10 cellular contexts compared by ENCODE assay signal in genomic region chr3:4741106-4741403, GRCh38.
DNase-seq lines count a peak whose midpoint lies in the region; ATAC-seq, FAIRE-seq and TF ChIP-seq lines count a peak whose summit lies in the region.
"Had no signal": no experiment of that assay in that cellular context is flagged by ENCODE, and none has a peak within 500 bp of the region (broad histone marks: within the 10 kb centered on the region; RNA-seq: fewer than 3 reads in every experiment).

No MANE protein-coding gene starts in this region.

- no peak overlapping the region for H3K27ac Mint-ChIP-seq in endodermal cell

- TF ChIP-seq RAD21 in liver (IDR thresholded peaks at IDR 0.05): no peak
- TF ChIP-seq RAD21 in HepG2 (CRISPR knock-in tag; IDR thresholded peaks at IDR 0.05): no peak

- H4K20me1 ChIP-seq in HepG2 (ENCODE audit: insufficient read depth, low read length) (no peaks in the 10 kb centered on the region), osteoblast (ENCODE audit: insufficient read depth, low read length) (no peaks in the 10 kb centered on the region)

- ATAC-seq in HepG2 (no peak), HG02840 (IDR thresholded peaks at IDR 0.05; ENCODE audit: low FRiP score, unreplicated experiment) (no peak)

- no peak overlapping the region for H3K4me3 ChIP-seq in liver (ENCODE audit: low read depth in 1 of 3, low read length in 3 of 3)
- H3K4me3 ChIP-seq in HepG2 (replicated peaks in 1 of 3; ENCODE audit: insufficient read depth in 1 of 3, low read depth in 2 of 3, low read length in 3 of 3): no peak overlapping the region
- no peak overlapping the region for H3K4me3 ChIP-seq in colonic mucosa
- H3K4me3 ChIP-seq in osteoblast (ENCODE audit: insufficient read depth, low read length): no peak overlapping the region
- H3K4me3 ChIP-seq in endodermal cell (ENCODE audit: low read length): no peak overlapping the region

- H3K27me3 ChIP-seq in liver (ENCODE audit: control insufficient read depth in 4 of 4, insufficient read depth in 4 of 4, low read length in 3 of 4) (no peaks in the 10 kb centered on the region), HepG2 (ENCODE audit: control insufficient read depth in 1 of 2, insufficient read depth in 2 of 2, low read length in 2 of 2) (no peaks in the 10 kb centered on the region), colonic mucosa (no peaks in the 10 kb centered on the region), osteoblast (ENCODE audit: insufficient read depth, low read length) (no peaks in the 10 kb centered on the region), endodermal cell (ENCODE audit: control insufficient read depth, insufficient read depth, low read length, poor library complexity, severe bottlenecking) (no peaks in the 10 kb centered on the region)

- FAIRE-seq in HepG2 (lab: Jason Lieb, UNC): no peak

- WGBS in liver: 53% methylated on average over 3 of the region's 3 CpGs
- 84% methylated on average over 3 of the region's 3 CpGs for WGBS in HepG2 (ENCODE audit: low lambda C conversion rate)
- 85 to 100% methylated on average over 1 to 3 of the region's 3 CpGs for WGBS in endodermal cell (ENCODE audit: insufficient coverage in 1 of 2, insufficient read length in 1 of 2), 2 experiments

- H2AFZ ChIP-seq in HepG2 (ENCODE audit: low read length): no peak overlapping the region
- no peak overlapping the region for H2AFZ ChIP-seq in osteoblast (ENCODE audit: low read length)

- H3K36me3 ChIP-seq in liver (ENCODE audit: control insufficient read depth in 4 of 4, insufficient read depth in 3 of 4, low read depth in 1 of 4, low read length in 3 of 4): peaks cover 0 to 3% (median 0%) of the 10 kb centered on the region in 4 donors
- peaks cover 0 to 5% of the 10 kb centered on the region in 2 experiments; a peak in 2 of 5 replicates for H3K36me3 ChIP-seq in HepG2 (replicated peaks in 1 of 2; ENCODE audit: control insufficient read depth in 1 of 2, insufficient read depth in 2 of 2, low read length in 2 of 2)
- H3K36me3 ChIP-seq in colonic mucosa: no peaks in the 10 kb centered on the region
- no peaks in the 10 kb centered on the region for H3K36me3 ChIP-seq in osteoblast (ENCODE audit: insufficient read depth, low read length)
- no peaks in the 10 kb centered on the region for H3K36me3 ChIP-seq in endodermal cell (ENCODE audit: control insufficient read depth, insufficient read depth, low read length)

- BruUV-seq in HepG2 (replicated peaks; lab: Mats Ljungman, UMichigan): no TSS peak

- TF ChIP-seq CTCF in liver (IDR thresholded peaks at IDR 0.05; ENCODE audit: low read depth, low read length, missing input control) (no peak), HepG2 (CRISPR knock-in tag; IDR thresholded peaks at IDR 0.05) (no peak), colonic mucosa (IDR thresholded peaks at IDR 0.05) (no peak), osteoblast (IDR thresholded peaks at IDR 0.05; ENCODE audit: extremely low read depth, low read depth, low read length) (no peak), endodermal cell (conservative IDR thresholded peaks at IDR 0.05) (no peak)

- H3K9me3 Mint-ChIP-seq in endodermal cell: no peaks in the 10 kb centered on the region

- H3K9me3 ChIP-seq in liver (ENCODE audit: control insufficient read depth in 4 of 4, low read length in 3 of 4): no peaks in the 10 kb centered on the region
- no peaks in the 10 kb centered on the region for H3K9me3 ChIP-seq in HepG2 (ENCODE audit: low read length)
- no peaks in the 10 kb centered on the region for H3K9me3 ChIP-seq in colonic mucosa
- H3K9me3 ChIP-seq in osteoblast (ENCODE audit: low read depth, low read length): no peaks in the 10 kb centered on the region
- H3K9me3 ChIP-seq in endodermal cell (ENCODE audit: control insufficient read depth, low read length): no peaks in the 10 kb centered on the region

- CTCF ChIA-PET in HepG2 (lab: Yijun Ruan, JAX; ENCODE audit: low intra/inter-chr PET ratio, low total read pairs): no interaction called here
- CTCF ChIA-PET in HEK293T (lab: Yijun Ruan, JAX): interaction anchor here (0.6 kb wide), 1 partner anchor 1611 kb away, joined by 3 read pairs; no protein-coding TSS in a partner anchor

- peaks cover 3% of the 10 kb centered on the region for H3K27me3 Mint-ChIP-seq in endodermal cell (ENCODE audit: insufficient read depth)

- H3K79me2 ChIP-seq in HepG2 (ENCODE audit: insufficient read depth, low read length): no peaks in the 10 kb centered on the region
- H3K79me2 ChIP-seq in osteoblast (ENCODE audit: insufficient read depth, low read length): no peaks in the 10 kb centered on the region

- H3K4me2 ChIP-seq in HepG2 (ENCODE audit: low read depth, low read length): no peak overlapping the region
- peak overlapping the region; percentile 50 for H3K4me2 ChIP-seq in osteoblast (ENCODE audit: insufficient read depth, low read length)

- intact Hi-C loops in HepG2 (cut with micrococcal nuclease; ENCODE audit: unreplicated experiment) (loop anchor here (10.0 kb wide), 1 partner anchor 1566 kb away; the partner anchor contains the start of gene CRBN), colonic mucosa (cut with DNase I) (no loop called here)

- DNase-seq in HepG2 (ENCODE audit: low spot score) (no peak), colonic mucosa (no peak), osteoblast (ENCODE audit: insufficient read length, low spot score, missing footprints) (no peak), endodermal cell (no peak), T-helper 9 cell (no peak), HEK293T (ENCODE audit: extremely low spot score) (no peak)
- DNase-seq: cerebellar nuclear complex, NCI-H524 had no signal

- H3K9ac ChIP-seq in liver (ENCODE audit: low read depth in 1 of 2, low read length in 2 of 2): peak overlapping the region; percentile 10 to 21
- H3K9ac ChIP-seq in HepG2 (ENCODE audit: insufficient read depth, low read depth, low read length): no peak overlapping the region
- H3K9ac ChIP-seq in colonic mucosa (ENCODE audit: low read depth in 2 of 2, low read length in 2 of 2): no peak overlapping the region
- H3K9ac ChIP-seq in endodermal cell (ENCODE audit: extremely low read depth, low read length, poor library complexity, severe bottlenecking): no peak overlapping the region

- POLR2A ChIA-PET in HepG2 (lab: Yijun Ruan, JAX): no interaction called here
- POLR2A ChIA-PET in HEK293T (lab: Yijun Ruan, JAX): no interaction called here

- peaks cover 24% of the 10 kb centered on the region for H3K4me1 Mint-ChIP-seq in endodermal cell

- H3K4me1 ChIP-seq in liver (ENCODE audit: control insufficient read depth in 4 of 4, insufficient read depth in 4 of 4, low read length in 3 of 4) (peaks cover 0 to 22% (median 8%) of the 10 kb centered on the region in 4 donors), HepG2 (ENCODE audit: insufficient read depth, low read length) (peaks cover 46% of the 10 kb centered on the region), colonic mucosa (peaks cover 8% of the 10 kb centered on the region), osteoblast (ENCODE audit: insufficient read depth, low read length) (peaks cover 51% of the 10 kb centered on the region), endodermal cell (ENCODE audit: control insufficient read depth, insufficient read depth, low read length) (no peaks in the 10 kb centered on the region)

- H3K36me3 Mint-ChIP-seq in endodermal cell (ENCODE audit: low read depth): no peaks in the 10 kb centered on the region

- no peak overlapping the region for H3K4me3 Mint-ChIP-seq in endodermal cell

- in situ Hi-C loops in HepG2 (cut with HindIII; ENCODE audit: extremely low pct_ligation_motif_present, low pct_unique_long_range_greater_than_20kb): no loop called here

- no peak for TF ChIP-seq POLR2A in HepG2 (IDR thresholded peaks at IDR 0.05; ENCODE audit: insufficient read depth in 1 of 2, low read depth in 2 of 2, low read length in 2 of 2)

- no peak for TF ChIP-seq EP300 in HepG2 (IDR thresholded peaks at IDR 0.05; ENCODE audit: low read depth in 2 of 2, low read length in 2 of 2)
- TF ChIP-seq EP300 in HepG2 (CRISPR knock-in tag; IDR thresholded peaks at IDR 0.05; ENCODE audit: borderline replicate concordance): no peak

- H3K27ac ChIP-seq in liver (ENCODE audit: low read depth in 1 of 2, low read length in 2 of 2): peak overlapping the region; percentile 94 to 96
- no peak overlapping the region for H3K27ac ChIP-seq in HepG2 (ENCODE audit: extremely low read length, insufficient read depth, low read length)
- H3K27ac ChIP-seq in colonic mucosa: peak overlapping the region; percentile 70
- H3K27ac ChIP-seq in osteoblast (ENCODE audit: low read depth, low read length): peak overlapping the region; percentile 98
- no peak overlapping the region for H3K27ac ChIP-seq in endodermal cell (ENCODE audit: low read depth, low read length)

TF ChIP-seq in liver, 16 proteins besides CTCF, POLR2A, EP300 and RAD21 (continues in another document):
- TF ChIP-seq YY1 (IDR thresholded peaks at IDR 0.05): no peak

TF ChIP-seq in HepG2, 621 proteins besides CTCF, POLR2A, EP300 and RAD21 (continues in another document):
- TF ChIP-seq GTF3A (CRISPR knock-in tag; conservative IDR thresholded peaks at IDR 0.05): no peak
- no peak for TF ChIP-seq XBP1 (CRISPR knock-in tag; IDR thresholded peaks at IDR 0.05)
- no peak for TF ChIP-seq RFXAP (CRISPR knock-in tag; IDR thresholded peaks at IDR 0.05; ENCODE audit: borderline replicate concordance)
- no peak for TF ChIP-seq ZSCAN21 (CRISPR knock-in tag; IDR thresholded peaks at IDR 0.05; ENCODE audit: borderline replicate concordance)
- no peak for TF ChIP-seq PTBP1 (IDR thresholded peaks at IDR 0.05; ENCODE audit: low read depth, low read length, poor library complexity, severe bottlenecking)
- TF ChIP-seq SMARCC2 (IDR thresholded peaks at IDR 0.05): no peak
- TF ChIP-seq HNRNPK (IDR thresholded peaks at IDR 0.05; ENCODE audit: low read depth, low read length, poor library complexity, severe bottlenecking): no peak

TF ChIP-seq in HEK293T, 16 proteins besides CTCF, POLR2A, EP300 and RAD21 (continues in another document):
- TF ChIP-seq CTBP1 (IDR thresholded peaks at IDR 0.05; ENCODE audit: borderline replicate concordance) (no peak), SUZ12 (IDR thresholded peaks at IDR 0.05) (no peak), ELF4 (IDR thresholded peaks at IDR 0.05) (no peak), FOXK2 (IDR thresholded peaks at IDR 0.05) (no peak), HDGF (IDR thresholded peaks at IDR 0.05; ENCODE audit: borderline replicate concordance) (no peak), ARNT (IDR thresholded peaks at IDR 0.05) (no peak), SP1 (IDR thresholded peaks at IDR 0.05) (no peak), PKNOX1 (IDR thresholded peaks at IDR 0.05) (no peak), LEF1 (IDR thresholded peaks at IDR 0.05; ENCODE audit: borderline replicate concordance) (no peak), ZNF384 (IDR thresholded peaks at IDR 0.05) (no peak)

Comparison
In these comparisons a context has a peak if more than half of its experiments do, and no peak if none do; other contexts are left out.
1. H3K27ac ChIP-seq: peak in liver (2 of 2), colonic mucosa (single experiment) and osteoblast (single experiment); none in HepG2 (single experiment) and endodermal cell (single experiment).
2. H3K9ac ChIP-seq: peak in liver (2 of 2); none in HepG2 (single experiment), colonic mucosa (0 of 2) and endodermal cell (single experiment).